19 cellular contexts compared by ENCODE assay signal in the genomic region with DNA sequence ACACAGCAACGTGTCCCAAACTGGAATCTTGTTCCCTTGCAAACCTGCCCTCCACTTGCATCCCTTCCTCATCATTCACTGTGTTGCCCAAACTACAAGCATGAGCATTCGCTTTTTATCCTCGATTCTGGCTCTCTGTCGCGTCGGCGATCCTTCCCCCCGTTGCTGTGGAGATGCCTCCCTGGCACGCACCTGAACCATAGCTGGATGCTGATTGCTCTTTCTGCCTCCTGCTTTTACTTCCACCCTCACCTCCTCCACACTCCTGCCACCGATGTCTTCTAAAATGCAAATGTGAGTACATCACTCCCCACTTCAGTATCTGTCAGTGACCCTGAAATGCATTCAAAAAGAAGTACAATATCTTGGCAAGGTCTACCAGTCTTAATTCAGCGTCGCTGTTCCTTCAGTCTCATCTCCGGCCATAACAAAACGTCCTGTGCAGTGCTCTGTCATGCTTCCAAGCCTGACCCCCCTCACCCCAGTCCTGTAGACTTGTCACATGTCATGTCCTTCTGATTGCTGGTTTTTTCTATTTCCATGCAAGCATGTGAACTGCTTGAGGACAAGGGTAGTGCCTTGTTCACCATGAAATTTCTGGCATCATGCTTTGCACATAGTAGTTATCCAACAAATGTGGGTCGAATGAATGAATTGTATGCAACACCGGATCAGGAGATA.
"Had no signal": no experiment of that assay in that cellular context is flagged by ENCODE, and none has a peak within 500 bp of the region (broad histone marks: within the 10 kb centered on the region; RNA-seq: fewer than 3 reads in every experiment).

No MANE protein-coding gene starts in this region.

- H3K4me3 ChIP-seq: hepatocyte had no signal

- DNase-seq: activated B cell treated with CpG ODN at 0.5 μM for 24 hours; activated CD4-positive, alpha-beta T cell treated with anti-CD3 and anti-CD28 coated beads for 48 hours; activated CD8-positive, alpha-beta T cell treated with anti-CD3 and anti-CD28 coated beads for 36 hours; activated naive CD4-positive, alpha-beta T cell; activated T-cell treated with anti-CD3 and anti-CD28 coated beads, Interleukin-2, amount 50 U/mL, for 72 hours; dorsolateral prefrontal cortex; kidney; left lung; nephron progenitor cell; psoas muscle; right lobe of liver; stimulated activated naive CD8-positive, alpha-beta T cell treated with anti-CD3 and anti-CD28 coated beads, Interleukin-15, amount 100 ng/mL, for 72 hours; SW 1271; testis; upper lobe of left lung had no signal

- H3K36me3 Mint-ChIP-seq: memory B cell had no signal

- ATAC-seq: activated CD8-positive, alpha-beta T cell treated with anti-CD3 and anti-CD28 coated beads for 36 hours; activated T-cell treated with anti-CD3 and anti-CD28 coated beads, Interleukin-2, amount 50 U/mL, for 72 hours; left lung; psoas muscle; right lobe of liver; stimulated activated naive CD8-positive, alpha-beta T cell treated with anti-CD3 and anti-CD28 coated beads, Interleukin-15, amount 100 ng/mL, for 72 hours had no signal

- H3K9me3 Mint-ChIP-seq: activated B cell treated with CpG ODN at 0.5 μM for 24 hours; activated CD8-positive, alpha-beta T cell treated with anti-CD3 and anti-CD28 coated beads for 36 hours; memory B cell had no signal

- H3K4me3 Mint-ChIP-seq: memory B cell had no signal

- H3K27ac Mint-ChIP-seq: activated CD8-positive, alpha-beta T cell treated with anti-CD3 and anti-CD28 coated beads for 36 hours; nephron progenitor cell; T-helper 2 cell treated with Interferon-gamma antibody and Interleukin-4, amounts not matched to agents 5 μg/mL and 100 μg/mL, for 36 hours had no signal

- H3K36me3 ChIP-seq: ascending aorta, left lung, upper lobe of left lung had no signal

- H3K27ac ChIP-seq: hepatocyte, right lobe of liver had no signal

- H3K4me1 ChIP-seq: psoas muscle had no signal

- H3K27me3 Mint-ChIP-seq: activated CD8-positive, alpha-beta T cell treated with anti-CD3 and anti-CD28 coated beads for 36 hours had no signal

- H3K27me3 ChIP-seq: ascending aorta, dorsolateral prefrontal cortex, right lobe of liver, testis, upper lobe of left lung had no signal

- H3K9me3 ChIP-seq: ascending aorta, left lung, psoas muscle, right lobe of liver, testis, upper lobe of left lung had no signal
